In genomic region chr5:168753691-168754254, GRCh38 we compare ENCODE assay signal across 23 cellular contexts.
"Had no signal": no experiment of that assay in that cellular context is flagged by ENCODE, and none has a peak within 500 bp of the region (broad histone marks: within the 10 kb centered on the region; RNA-seq: fewer than 3 reads in every experiment).

No MANE protein-coding gene starts in this region.

- H3K4me3 ChIP-seq: cardiac muscle cell, K562, PC-9, SJCRH30 had no signal

- H3K27ac ChIP-seq: brain microvascular endothelial cell, cardiac muscle cell, PC-9, SJCRH30 had no signal

- H3K9me3 ChIP-seq: SJCRH30 had no signal

- H3K27me3 ChIP-seq: brain microvascular endothelial cell, cardiac muscle cell, SJCRH30 had no signal

- H3K36me3 ChIP-seq: brain microvascular endothelial cell, cardiac muscle cell, SJCRH30 had no signal

- DNase-seq: activated CD4-positive, alpha-beta T cell treated with anti-CD3 and anti-CD28 coated beads, Interleukin-2, amount 10 ng/mL, durations not matched to agents 24 days and 14 days; activated CD4-positive, alpha-beta T cell treated with anti-CD3 and anti-CD28 coated beads, Interleukin-2, amount 50 U/mL, for 48 hours; activated CD4-positive, CD25-positive, alpha-beta regulatory T cell treated with anti-CD3 and anti-CD28 coated beads, Interleukin-2, amount 50 U/mL, for 72 hours; activated CD8-positive, alpha-beta memory T cell treated with anti-CD3 and anti-CD28 coated beads, Interleukin-2, amount 50 U/mL, for 4 hours; activated gamma-delta T cell treated with Interleukin-2 at 50 U/mL for 16 hours; activated naive CD4-positive, alpha-beta T cell treated with anti-CD3 and anti-CD28 coated beads, Interleukin-2, amount 10 ng/mL, durations not matched to agents 7 days and 5 days; activated naive CD8-positive, alpha-beta T cell treated with anti-CD3 and anti-CD28 coated beads for 36 hours; activated T-cell treated with anti-CD3 and anti-CD28 coated beads, Interleukin-2, amount 50 U/mL, for 72 hours; brain microvascular endothelial cell; cerebellar nuclear complex; Karpas-422; MM.1S; NCI-H1105; NCI-H1436; NCI-H1694 treated with DMSO at 0.1 percent for 48 hours; NCI-H2029 treated with DMSO at 0.1 percent for 48 hours; NCI-H446; PC-9; SJCRH30; T-helper 17 cell; T-helper 9 cell had no signal
